Comparison of ENCODE assay signal across 8 cellular contexts in genomic region chr3:130480736-130481135, GRCh38. TPM values are rescaled to one million over a fixed set of nuclear protein-coding genes. Genes with fewer than 3 reads are reported as not detected.
DNase-seq lines count a peak whose midpoint lies in the region; ATAC-seq, FAIRE-seq and TF ChIP-seq lines count a peak whose summit lies in the region.
"Had no signal": no experiment of that assay in that cellular context is flagged by ENCODE, and none has a peak within 500 bp of the region (broad histone marks: within the 10 kb centered on the region; RNA-seq: fewer than 3 reads in every experiment).

No MANE protein-coding gene starts in this region.

- peak; percentile 17; the same call in 1 of the 2 replicates for TF ChIP-seq CTCF in OCI-LY1 (IDR thresholded peaks at IDR 0.05; ENCODE audit: low read length)
- TF ChIP-seq CTCF in fibroblast of the aortic adventitia (IDR thresholded peaks at IDR 0.05; ENCODE audit: insufficient read depth, low read length): peak; percentile 87
- peak; percentile 28 for TF ChIP-seq CTCF in retinal pigment epithelial cell (conservative IDR thresholded peaks at IDR 0.05; ENCODE audit: low read depth, low read length)

- H3K27ac ChIP-seq in OCI-LY1 (ENCODE audit: low read depth, low read length, poor library complexity, severe bottlenecking): no peak overlapping the region

- H3K79me2 ChIP-seq in OCI-LY1 (ENCODE audit: insufficient read depth, low read length): no peaks in the 10 kb centered on the region

- H3K4me3 ChIP-seq in OCI-LY1 (ENCODE audit: low read depth, low read length, poor library complexity, severe bottlenecking) (no peak overlapping the region), fibroblast of the aortic adventitia (ENCODE audit: low read depth, low read length) (no peak overlapping the region), retinal pigment epithelial cell (ENCODE audit: low read length) (no peak overlapping the region)

- H3K9me3 ChIP-seq in OCI-LY1 (ENCODE audit: low read length): no peaks in the 10 kb centered on the region

- intact Hi-C loops in posterior vena cava (cut with DNase I): no loop called here

- no peaks in the 10 kb centered on the region for H3K27me3 ChIP-seq in OCI-LY1 (ENCODE audit: insufficient read depth, low read length)

- H3K36me3 ChIP-seq in OCI-LY1 (ENCODE audit: insufficient read depth, low read length): no peaks in the 10 kb centered on the region

- H3K4me2 ChIP-seq in OCI-LY1 (ENCODE audit: low read length): no peak overlapping the region

- H3K9me2 ChIP-seq in OCI-LY1 (ENCODE audit: low read depth, low read length): no peaks in the 10 kb centered on the region

- H4K20me1 ChIP-seq in OCI-LY1 (ENCODE audit: insufficient read depth, low read length): no peaks in the 10 kb centered on the region

- H3K9ac ChIP-seq in OCI-LY1 (ENCODE audit: low read length): no peak overlapping the region

- H3F3A ChIP-seq in OCI-LY1 (ENCODE audit: insufficient read depth, low read length): no peaks in the 10 kb centered on the region

- no peaks in the 10 kb centered on the region for H3K4me1 ChIP-seq in OCI-LY1 (ENCODE audit: insufficient read depth, low read length, severe bottlenecking)

- DNase-seq in GM19239 (ENCODE audit: insufficient read length, low spot score) (peak; percentile 2), fibroblast of the aortic adventitia (ENCODE audit: low read depth) (peak; percentile 91), retinal pigment epithelial cell (ENCODE audit: low read depth) (no peak), posterior vena cava (ENCODE audit: low spot score) (no peak)
- DNase-seq: stimulated activated CD4-positive, alpha-beta T cell treated with anti-CD3 and anti-CD28 coated beads, Interleukin-4, amount 100 ng/mL, for 24 hours had no signal

- FAIRE-seq in GM19239 (lab: Jason Lieb, UNC): no peak

- no peak for ATAC-seq in GM18868 (IDR thresholded peaks at IDR 0.05; ENCODE audit: unreplicated experiment)
- ATAC-seq in GM18519 (IDR thresholded peaks at IDR 0.05; ENCODE audit: low FRiP score, unreplicated experiment): no peak

- no peak overlapping the region for H2AFZ ChIP-seq in OCI-LY1 (ENCODE audit: low read length)

RNA-seq across cellular contexts. Expression of gene COL6A6, which starts 36.2 kb away (rescaled TPM):
- total RNA-seq in fibroblast of the aortic adventitia (ENCODE audit: low replicate concordance): 18.6 and 20.7 TPM in 2 replicates
- 1 to 10 TPM in 1 of 2 donors, under 1 TPM in 1; 0.81 to 1.2 TPM for total RNA-seq in posterior vena cava

Comparison
In these comparisons a context has a peak if more than half of its experiments do, and no peak if none do; other contexts are left out.
1. DNase-seq: peak in GM19239 (single experiment) and fibroblast of the aortic adventitia (single experiment); none in retinal pigment epithelial cell (single experiment) and posterior vena cava (single experiment).
2. CTCF ChIP-seq: peak in every context shown above with its lines; median percentile 87 in fibroblast of the aortic adventitia; 28 in retinal pigment epithelial cell; 17 in OCI-LY1.